1 cellular context compared by ENCODE assay signal in the genomic region with DNA sequence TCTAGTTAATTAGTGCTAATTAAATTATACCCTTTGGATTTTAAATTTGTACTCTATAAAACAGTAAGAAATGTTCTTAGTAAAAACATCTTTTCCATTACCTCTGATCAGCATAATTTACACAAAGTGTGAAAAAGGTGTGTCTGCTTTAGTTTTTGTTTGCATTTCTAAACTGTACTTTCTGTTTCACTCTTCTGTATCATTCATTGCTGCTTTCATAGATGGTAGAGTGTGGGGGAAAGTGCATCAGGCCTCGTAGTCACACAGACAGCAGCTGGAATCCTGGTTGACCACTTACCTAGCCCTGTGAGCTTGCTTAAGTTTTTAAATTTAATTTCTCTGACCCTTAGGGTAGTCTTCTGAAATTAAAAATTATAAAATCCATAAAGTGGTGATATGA.
TF ChIP-seq lines count a peak whose summit lies in the region.

No MANE protein-coding gene starts in this region.

TF ChIP-seq in GM23338, 12 proteins besides CTCF, POLR2A, EP300 and RAD21 (continued from another document):
- no peak for TF ChIP-seq ZNF462 (CRISPR knock-in tag; IDR thresholded peaks at IDR 0.05)
